13 cellular contexts compared by ENCODE assay signal in the genomic region with DNA sequence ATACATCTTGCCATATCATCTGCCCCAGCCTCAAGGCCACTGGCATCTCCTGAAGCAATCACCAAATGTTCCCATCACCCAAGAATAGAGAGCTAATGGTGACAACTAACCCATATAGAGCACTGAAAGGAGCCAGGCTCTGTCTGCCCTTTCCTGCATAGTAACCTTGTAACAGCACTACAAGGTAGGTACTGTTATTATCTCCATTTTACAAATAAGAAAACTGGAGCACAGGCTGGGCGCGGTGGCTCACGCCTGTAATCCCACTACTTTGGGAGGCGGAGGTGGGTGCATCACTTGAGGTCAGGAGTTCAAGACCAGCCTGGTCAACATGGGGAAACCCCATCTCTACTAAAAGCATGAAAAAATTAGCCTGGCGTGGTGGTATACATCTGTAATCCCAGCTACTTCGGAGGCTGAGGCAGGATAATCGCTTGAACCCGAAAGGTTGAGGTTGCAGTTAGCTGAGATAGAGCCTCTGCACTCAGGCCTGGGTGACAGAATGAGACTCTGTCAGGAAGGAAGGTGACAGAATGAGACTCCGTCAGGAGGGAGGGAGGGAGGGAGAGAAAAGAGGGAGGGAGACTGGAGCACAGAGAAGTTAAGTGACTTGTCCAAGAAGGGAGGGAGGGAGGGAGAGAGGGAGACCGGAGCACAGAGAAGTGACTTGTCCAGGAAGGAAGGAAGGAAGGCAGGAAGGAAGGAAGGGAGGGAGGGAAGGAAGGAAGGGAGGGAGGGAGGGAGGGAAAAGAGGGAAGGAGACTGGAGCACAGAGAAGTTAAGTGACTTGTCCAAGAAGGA. TPM values are rescaled to one million over a fixed set of nuclear protein-coding genes. Genes with fewer than 3 reads are reported as not detected.
DNase-seq lines count a peak whose midpoint lies in the region; ATAC-seq, FAIRE-seq and TF ChIP-seq lines count a peak whose summit lies in the region.
"Had no signal": no experiment of that assay in that cellular context is flagged by ENCODE, and none has a peak within 500 bp of the region (broad histone marks: within the 10 kb centered on the region; RNA-seq: fewer than 3 reads in every experiment).

No MANE protein-coding gene starts in this region.

- no peak overlapping the region for H2AFZ ChIP-seq in PC-3 (ENCODE audit: low read length)

- H3K4me1 ChIP-seq in PC-3 (ENCODE audit: insufficient read depth, low read length) (peaks cover 20% of the 10 kb centered on the region), small intestine (ENCODE audit: control insufficient read depth in 2 of 2, insufficient read depth in 1 of 2, low read depth in 1 of 2, low read length in 1 of 2) (peaks cover 0 to 3% of the 10 kb centered on the region in 2 donors)

- BruUV-seq in PC-3 (replicated peaks; lab: Mats Ljungman, UMichigan), result no TSS peak

- peak overlapping the region; percentile 59 to 95 for H3K4me3 Mint-ChIP-seq in effector memory CD8-positive, alpha-beta T cell

- no peaks in the 10 kb centered on the region for H3K27me3 Mint-ChIP-seq in effector memory CD8-positive, alpha-beta T cell

- peak overlapping the region; percentile 60 for H3K27ac ChIP-seq in PC-3 (ENCODE audit: low read length)
- peak overlapping the region; percentile 15 to 65 for H3K27ac ChIP-seq in small intestine (ENCODE audit: low read depth in 1 of 2, low read length in 1 of 2)
- H3K27ac ChIP-seq: brain microvascular endothelial cell had no signal

- CTCF ChIA-PET in PC-3 (lab: Charles Lee), result no interaction called here

- TF ChIP-seq CTCF in PC-3 (conservative IDR thresholded peaks at IDR 0.05; ENCODE audit: low read depth, low read length) (no peak), GM20000 (IDR thresholded peaks at IDR 0.05; ENCODE audit: extremely low read depth, missing control alignments) (no peak)

- no peak for FAIRE-seq in small intestine (lab: Jason Lieb, UNC)
- FAIRE-seq: A204.1 had no signal

- no peak overlapping the region for H3K9ac ChIP-seq in PC-3 (ENCODE audit: low read length)

- H3K36me3 ChIP-seq in PC-3 (ENCODE audit: low read depth, low read length) (peaks cover 14% of the 10 kb centered on the region), small intestine (ENCODE audit: control insufficient read depth in 2 of 2, insufficient read depth in 2 of 2, low read length in 2 of 2) (no peaks in the 10 kb centered on the region)
- H3K36me3 ChIP-seq: brain microvascular endothelial cell, Peyer's patch had no signal

- H3K9me3 Mint-ChIP-seq in effector memory CD8-positive, alpha-beta T cell, result no peaks in the 10 kb centered on the region

- H3K9me3 ChIP-seq in PC-3 (ENCODE audit: low read length) (no peaks in the 10 kb centered on the region), small intestine (ENCODE audit: control insufficient read depth, low read depth) (no peaks in the 10 kb centered on the region)
- H3K9me3 ChIP-seq: Peyer's patch had no signal

- peaks cover 19% of the 10 kb centered on the region for H3K36me3 Mint-ChIP-seq in effector memory CD8-positive, alpha-beta T cell (ENCODE audit: insufficient read depth)

- H3F3A ChIP-seq in PC-3 (ENCODE audit: low read length, unreplicated experiment), result no peaks in the 10 kb centered on the region

- peaks cover 25 to 32% of the 10 kb centered on the region in 2 donors for H3K4me1 Mint-ChIP-seq in effector memory CD8-positive, alpha-beta T cell (ENCODE audit: low read depth in 2 of 2)

- peaks cover 31% of the 10 kb centered on the region for H4K20me1 ChIP-seq in PC-3 (ENCODE audit: low read length)

- intact Hi-C loops in PC-3 (cut with micrococcal nuclease), result no loop called here

- WGBS in small intestine, 3 donors, result 56 to 63% (median 63%) methylated on average over 10 of the region's 10 CpGs

- H3K4me2 ChIP-seq in PC-3 (ENCODE audit: low read length), result peak overlapping the region; percentile 79

- ATAC-seq in PC-3 (peak; percentile 5; the same call in 1 of the 2 replicates), GM18502 (IDR thresholded peaks at IDR 0.05; ENCODE audit: poor library complexity, unreplicated experiment) (no peak), GM21360 (IDR thresholded peaks at IDR 0.05; ENCODE audit: unreplicated experiment) (no peak)
- no peak for ATAC-seq in effector memory CD8-positive, alpha-beta T cell (replicated peaks)

- H3K27me3 ChIP-seq in PC-3 (ENCODE audit: low read length) (no peaks in the 10 kb centered on the region), small intestine (ENCODE audit: control insufficient read depth in 2 of 2, insufficient read depth in 2 of 2, low read length in 2 of 2) (no peaks in the 10 kb centered on the region)
- H3K27me3 ChIP-seq: brain microvascular endothelial cell, Peyer's patch had no signal

- H3K4me3 ChIP-seq in PC-3 (ENCODE audit: low read length) (peak overlapping the region; percentile 81), small intestine (ENCODE audit: low read depth in 1 of 2, low read length in 2 of 2) (no peak overlapping the region)

- peak overlapping the region; percentile 90 to 92 for H3K27ac Mint-ChIP-seq in effector memory CD8-positive, alpha-beta T cell

- POLR2A ChIA-PET in PC-3 (lab: Charles Lee; ENCODE audit: unreplicated experiment), result no interaction called here

- peak; percentile 29 for DNase-seq in NCI-H82 (lab: John Stamatoyannopoulos, UW)
- DNase-seq in NCI-H82 treated with DMSO at 0.1 percent for 48 hours (lab: John Stamatoyannopoulos, UW; ENCODE audit: unreplicated experiment), result no peak
- no peak for DNase-seq in PC-3
- no peak for DNase-seq in effector memory CD8-positive, alpha-beta T cell
- peak; percentile 47 for DNase-seq in small intestine
- no peak for DNase-seq in GM20000 (ENCODE audit: low spot score)
- DNase-seq: activated CD4-positive, alpha-beta T cell treated with anti-CD3 and anti-CD28 coated beads, Interleukin-2, amount 50 U/mL, for 48 hours; brain microvascular endothelial cell; NCI-H187 treated with DMSO at 0.1 percent for 48 hours had no signal

- H3K9me2 ChIP-seq in PC-3 (replicated peaks; ENCODE audit: low read length), result no peaks in the 10 kb centered on the region

- H3K79me2 ChIP-seq in PC-3 (ENCODE audit: low read length), result peaks cover 82% of the 10 kb centered on the region

RNA-seq across cellular contexts. Expression of gene SLC35F2, which starts 2.2 kb away (rescaled TPM):
- 190 and 210 TPM in 2 replicates for total RNA-seq in PC-3 (2014; rRNA removed)
- 10 to 100 TPM; 10.3 to 21.5 (median 14.5) TPM for polyA plus RNA-seq in small intestine

Comparison
In these comparisons a context has a peak if more than half of its experiments do, and no peak if none do; other contexts are left out.
1. DNase-seq: peak in NCI-H82 (single experiment) and small intestine (single experiment); none in NCI-H82 treated with DMSO at 0.1 percent for 48 hours (single experiment), PC-3 (single experiment), effector memory CD8-positive, alpha-beta T cell (0 of 3) and GM20000 (single experiment).